14 cellular contexts compared by ENCODE assay signal in genomic region chr17:57925361-57925990, GRCh38. TPM values are rescaled to one million over a fixed set of nuclear protein-coding genes. Genes with fewer than 3 reads are reported as not detected.
DNase-seq lines count a peak whose midpoint lies in the region; ATAC-seq and TF ChIP-seq lines count a peak whose summit lies in the region.
"Had no signal": no experiment of that assay in that cellular context is flagged by ENCODE, and none has a peak within 500 bp of the region (broad histone marks: within the 10 kb centered on the region; RNA-seq: fewer than 3 reads in every experiment).

No MANE protein-coding gene starts in this region.

- H3K36me3 ChIP-seq in neuronal stem cell (replicated peaks in 1 of 2; ENCODE audit: control insufficient read depth in 2 of 2, insufficient read depth in 2 of 2, low read length in 2 of 2), result peaks cover 0 to 20% of the 10 kb centered on the region in 2 donors
- H3K36me3 ChIP-seq: HAP-1, Peyer's patch had no signal

- no peak overlapping the region for H3K4me3 ChIP-seq in neuronal stem cell (ENCODE audit: low read length in 2 of 2)
- H3K4me3 ChIP-seq: HAP-1, Peyer's patch had no signal

- H3K4ac ChIP-seq in neuronal stem cell (ENCODE audit: low read length), result no peak overlapping the region

- H3K4me3 Mint-ChIP-seq in brain, result peak overlapping the region in 3 of 5 experiments; percentile 13 to 34 (median 20)
- no peak overlapping the region for H3K4me3 Mint-ChIP-seq in activated T-cell treated with anti-CD3 and anti-CD28 coated beads, Interleukin-2, amount 50 U/mL, for 4 hours
- no peak overlapping the region for H3K4me3 Mint-ChIP-seq in activated CD4-positive, alpha-beta T cell treated with anti-CD3 and anti-CD28 coated beads, Interleukin-2, amount 10 ng/mL, durations not matched to agents 24 days and 14 days
- H3K4me3 Mint-ChIP-seq: activated CD4-positive, alpha-beta memory T cell treated with anti-CD3 and anti-CD28 coated beads for 36 hours; T-helper 2 cell treated with Interferon-gamma antibody and Interleukin-4, amounts not matched to agents 5 μg/mL and 100 μg/mL, for 36 hours had no signal

- peak overlapping the region; percentile 27 for H2BK12ac ChIP-seq in neuronal stem cell (ENCODE audit: low read length)

- peak overlapping the region; percentile 56 for H2BK15ac ChIP-seq in neuronal stem cell (ENCODE audit: low read length)

- H2BK5ac ChIP-seq in neuronal stem cell (ENCODE audit: low read length), result peak overlapping the region; percentile 63

- H4K8ac ChIP-seq in neuronal stem cell (ENCODE audit: low read depth, low read length), result no peak overlapping the region

- H3K4me1 Mint-ChIP-seq in brain, result peaks cover 96% of the 10 kb centered on the region
- H3K4me1 Mint-ChIP-seq in activated T-cell treated with anti-CD3 and anti-CD28 coated beads, Interleukin-2, amount 50 U/mL, for 4 hours (ENCODE audit: low read depth), result no peaks in the 10 kb centered on the region
- H3K4me1 Mint-ChIP-seq in activated CD4-positive, alpha-beta T cell treated with anti-CD3 and anti-CD28 coated beads, Interleukin-2, amount 10 ng/mL, durations not matched to agents 24 days and 14 days, result peaks cover 4% of the 10 kb centered on the region

- intact Hi-C loops in activated CD4-positive, alpha-beta T cell treated with anti-CD3 and anti-CD28 coated beads, Interleukin-2, amount 10 ng/mL, durations not matched to agents 24 days and 14 days (cut with micrococcal nuclease), result no loop called here

- TF ChIP-seq CTCF in brain (conservative IDR thresholded peaks at IDR 0.05), result no peak

- H2BK120ac ChIP-seq in neuronal stem cell (ENCODE audit: low read depth, low read length), result peak overlapping the region; percentile 41

- peak overlapping the region; percentile 40 for H3K23ac ChIP-seq in neuronal stem cell (ENCODE audit: low read depth, low read length, poor library complexity)

- DNase-seq in COLO668 (lab: John Stamatoyannopoulos, UW; ENCODE audit: unreplicated experiment) (peak; percentile 17), NCI-H2107 treated with DMSO at 0.1 percent for 48 hours (lab: John Stamatoyannopoulos, UW; ENCODE audit: unreplicated experiment) (peak; percentile 64), neuronal stem cell (ENCODE audit: low spot score) (no peak)
- DNase-seq in activated T-cell treated with anti-CD3 and anti-CD28 coated beads, Interleukin-2, amount 50 U/mL, for 4 hours, result no peak
- DNase-seq in activated CD4-positive, CD25-positive, alpha-beta regulatory T cell (lab: John Stamatoyannopoulos, UW), result no peak
- DNase-seq in activated CD4-positive, alpha-beta T cell treated with anti-CD3 and anti-CD28 coated beads, Interleukin-2, amount 10 ng/mL, durations not matched to agents 24 days and 14 days, result no peak
- DNase-seq: activated CD4-positive, alpha-beta memory T cell treated with anti-CD3 and anti-CD28 coated beads for 36 hours; activated effector memory CD4-positive, alpha-beta T cell treated with anti-CD3 and anti-CD28 coated beads, Interleukin-2, amount 50 U/mL, for 16 hours; Peyer's patch had no signal

- H2AK5ac ChIP-seq in neuronal stem cell (ENCODE audit: low read depth, low read length), result peak overlapping the region; percentile 79

- no peaks in the 10 kb centered on the region for H3K27me3 ChIP-seq in neuronal stem cell (ENCODE audit: control insufficient read depth in 3 of 3, insufficient read depth in 3 of 3, low read depth in 1 of 3, low read length in 3 of 3)
- H3K27me3 ChIP-seq: Peyer's patch had no signal

- H3K9me3 ChIP-seq in neuronal stem cell (replicated peaks in 1 of 2; ENCODE audit: control insufficient read depth in 2 of 2, insufficient read depth in 1 of 2, low read depth in 1 of 2, low read length in 2 of 2), result no peaks in the 10 kb centered on the region
- H3K9me3 ChIP-seq: HAP-1, Peyer's patch had no signal

- H3K79me1 ChIP-seq in neuronal stem cell (ENCODE audit: low read depth, low read length), result no peaks in the 10 kb centered on the region

- H3K4me2 ChIP-seq in neuronal stem cell (ENCODE audit: insufficient read depth, low read length, poor library complexity, severe bottlenecking), result no peak overlapping the region

- H3K18ac ChIP-seq in neuronal stem cell (ENCODE audit: low read length), result peak overlapping the region; percentile 92

- H2AFZ ChIP-seq in neuronal stem cell (ENCODE audit: low read length), result no peak overlapping the region
- H2AFZ ChIP-seq: parathyroid adenoma had no signal

- peaks cover 39 to 53% of the 10 kb centered on the region in 2 donors for H3K4me1 ChIP-seq in neuronal stem cell (ENCODE audit: control insufficient read depth in 2 of 2, insufficient read depth in 1 of 2, low read depth in 1 of 2, low read length in 2 of 2)
- H3K4me1 ChIP-seq: parathyroid adenoma had no signal

- H3K27me3 Mint-ChIP-seq in brain, result no peaks in the 10 kb centered on the region
- H3K27me3 Mint-ChIP-seq in activated T-cell treated with anti-CD3 and anti-CD28 coated beads, Interleukin-2, amount 50 U/mL, for 4 hours (ENCODE audit: low read depth), result peaks cover 25% of the 10 kb centered on the region
- peaks cover 25% of the 10 kb centered on the region for H3K27me3 Mint-ChIP-seq in activated CD4-positive, alpha-beta T cell treated with anti-CD3 and anti-CD28 coated beads, Interleukin-2, amount 10 ng/mL, durations not matched to agents 24 days and 14 days

- no peaks in the 10 kb centered on the region for H3K9me3 Mint-ChIP-seq in brain
- no peaks in the 10 kb centered on the region for H3K9me3 Mint-ChIP-seq in activated T-cell treated with anti-CD3 and anti-CD28 coated beads, Interleukin-2, amount 50 U/mL, for 4 hours
- H3K9me3 Mint-ChIP-seq in activated CD4-positive, alpha-beta T cell treated with anti-CD3 and anti-CD28 coated beads, Interleukin-2, amount 10 ng/mL, durations not matched to agents 24 days and 14 days, result no peaks in the 10 kb centered on the region
- H3K9me3 Mint-ChIP-seq: activated CD4-positive, alpha-beta memory T cell treated with anti-CD3 and anti-CD28 coated beads for 36 hours; T-helper 2 cell treated with Interferon-gamma antibody and Interleukin-4, amounts not matched to agents 5 μg/mL and 100 μg/mL, for 36 hours had no signal

- no CpG with 5 or more reads among the region's 9 CpGs for WGBS in neuronal stem cell (ENCODE audit: extremely low coverage in 2 of 2, insufficient read length in 2 of 2, insufficient replicate concordance in 1 of 2), 2 donors

- no peak overlapping the region for H4K91ac ChIP-seq in neuronal stem cell (ENCODE audit: low read depth, low read length, poor library complexity)

- peaks cover 5% of the 10 kb centered on the region for H3K36me3 Mint-ChIP-seq in brain
- no peaks in the 10 kb centered on the region for H3K36me3 Mint-ChIP-seq in activated T-cell treated with anti-CD3 and anti-CD28 coated beads, Interleukin-2, amount 50 U/mL, for 4 hours (ENCODE audit: insufficient read depth)
- no peaks in the 10 kb centered on the region for H3K36me3 Mint-ChIP-seq in activated CD4-positive, alpha-beta T cell treated with anti-CD3 and anti-CD28 coated beads, Interleukin-2, amount 10 ng/mL, durations not matched to agents 24 days and 14 days (ENCODE audit: low read depth)
- H3K36me3 Mint-ChIP-seq: activated CD4-positive, alpha-beta memory T cell treated with anti-CD3 and anti-CD28 coated beads for 36 hours had no signal

- H3K27ac Mint-ChIP-seq in brain, result peak overlapping the region; percentile 77 to 95 (median 85)
- no peak overlapping the region for H3K27ac Mint-ChIP-seq in activated CD4-positive, alpha-beta T cell treated with anti-CD3 and anti-CD28 coated beads, Interleukin-2, amount 10 ng/mL, durations not matched to agents 24 days and 14 days
- H3K27ac Mint-ChIP-seq: activated CD4-positive, alpha-beta memory T cell treated with anti-CD3 and anti-CD28 coated beads for 36 hours; T-helper 2 cell treated with Interferon-gamma antibody and Interleukin-4, amounts not matched to agents 5 μg/mL and 100 μg/mL, for 36 hours had no signal

- no peak for ATAC-seq in HG03196 (IDR thresholded peaks at IDR 0.05; ENCODE audit: unreplicated experiment)
- no peak for ATAC-seq in activated T-cell treated with anti-CD3 and anti-CD28 coated beads, Interleukin-2, amount 50 U/mL, for 4 hours

- H3K27ac ChIP-seq in neuronal stem cell (replicated peaks; ENCODE audit: low read length), result no peak overlapping the region
- H3K27ac ChIP-seq: parathyroid adenoma had no signal

- H3K14ac ChIP-seq in neuronal stem cell (ENCODE audit: low read length), result no peak overlapping the region

- no peak overlapping the region for H3K9ac ChIP-seq in neuronal stem cell (ENCODE audit: low read depth, low read length, poor library complexity)
- H3K9ac ChIP-seq: parathyroid adenoma had no signal

RNA-seq across cellular contexts. Expression of gene CUEDC1, which starts 29.7 kb away (rescaled TPM):
- 97.8 TPM for polyA plus RNA-seq in brain (ENCODE audit: insufficient read depth, low read depth, low replicate concordance)
- polyA plus RNA-seq in neuronal stem cell (2013, experiment 1 of 2), result 23.4 TPM
- polyA plus RNA-seq in neuronal stem cell (2013, experiment 2 of 2), result 22.7 TPM
- under 1 TPM; 0.41 to 0.63 (median 0.58) TPM for total RNA-seq in activated T-cell treated with anti-CD3 and anti-CD28 coated beads, Interleukin-2, amount 50 U/mL, for 4 hours
- total RNA-seq in activated CD4-positive, alpha-beta T cell treated with anti-CD3 and anti-CD28 coated beads, Interleukin-2, amount 10 ng/mL, durations not matched to agents 24 days and 14 days, result 0.50 and 0.58 TPM in 2 replicates

Comparison
In these comparisons a context has a peak if more than half of its experiments do, and no peak if none do; other contexts are left out.
1. DNase-seq: peak in COLO668 (single experiment) and NCI-H2107 treated with DMSO at 0.1 percent for 48 hours (single experiment); none in neuronal stem cell (single experiment), activated T-cell treated with anti-CD3 and anti-CD28 coated beads, Interleukin-2, amount 50 U/mL, for 4 hours (single experiment), activated CD4-positive, CD25-positive, alpha-beta regulatory T cell (0 of 4) and activated CD4-positive, alpha-beta T cell treated with anti-CD3 and anti-CD28 coated beads, Interleukin-2, amount 10 ng/mL, durations not matched to agents 24 days and 14 days (single experiment).
2. H3K4me3 Mint-ChIP-seq: peak in brain (3 of 5); none in activated T-cell treated with anti-CD3 and anti-CD28 coated beads, Interleukin-2, amount 50 U/mL, for 4 hours (single experiment) and activated CD4-positive, alpha-beta T cell treated with anti-CD3 and anti-CD28 coated beads, Interleukin-2, amount 10 ng/mL, durations not matched to agents 24 days and 14 days (single experiment).